In the genomic region with DNA sequence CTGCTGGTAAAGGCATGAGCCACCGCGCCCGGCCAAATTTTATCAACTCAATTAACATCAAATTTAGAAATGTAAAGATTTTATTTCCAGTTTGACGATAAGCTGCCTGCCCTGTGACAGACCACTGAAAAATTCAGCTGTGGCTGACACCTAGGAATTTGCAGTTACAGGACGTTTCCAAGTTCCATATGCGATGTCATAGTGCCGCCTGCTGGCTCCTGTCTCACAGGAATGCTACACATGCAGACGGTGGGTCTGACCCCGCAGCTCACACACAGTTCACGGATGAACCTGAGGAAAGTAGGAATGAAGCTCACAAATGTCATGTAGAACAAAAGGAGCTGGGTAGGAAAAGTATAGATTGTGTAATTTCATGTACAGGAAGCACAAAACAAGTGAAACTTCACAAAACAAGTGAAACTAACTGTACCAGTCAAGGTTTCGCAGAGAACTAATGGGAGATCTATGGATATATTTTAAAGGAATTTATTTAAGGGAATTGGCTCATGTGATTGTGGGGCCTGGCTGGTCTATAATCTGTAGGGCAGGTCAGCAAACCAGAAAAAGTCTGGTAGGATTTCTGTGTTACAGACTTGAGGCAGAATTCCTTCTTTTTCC, we compare ENCODE assay signal across 8 cellular contexts. TPM values are rescaled to one million over a fixed set of nuclear protein-coding genes. Genes with fewer than 3 reads are reported as not detected.
DNase-seq lines count a peak whose midpoint lies in the region; ATAC-seq, FAIRE-seq and TF ChIP-seq lines count a peak whose summit lies in the region.

No MANE protein-coding gene starts in this region.

- TF ChIP-seq POLR2A in breast epithelium (IDR thresholded peaks at IDR 0.05), result no peak

- H3K27ac ChIP-seq in WERI-Rb-1 (no peak overlapping the region), breast epithelium (no peak overlapping the region)

- no peaks in the 10 kb centered on the region for H3K36me3 ChIP-seq in WERI-Rb-1
- H3K36me3 ChIP-seq in breast epithelium, result no peaks in the 10 kb centered on the region

- intact Hi-C loops in breast epithelium (cut with DNase I; ENCODE audit: low total_unique reads), result no loop called here

- no peaks in the 10 kb centered on the region for H3K9me3 ChIP-seq in WERI-Rb-1 (ENCODE audit: severe bottlenecking)
- no peaks in the 10 kb centered on the region for H3K9me3 ChIP-seq in breast epithelium

- DNase-seq in GM18507 (ENCODE audit: extremely low spot score, insufficient read length, low read depth) (no peak), NCI-H2227 (lab: John Stamatoyannopoulos, UW; ENCODE audit: unreplicated experiment) (peak; percentile 86), WERI-Rb-1 (peak; percentile 84), breast epithelium (ENCODE audit: low spot score in 2 of 2) (peak; percentile 69 to 77), inferior parietal cortex (ENCODE audit: extremely low spot score) (peak; percentile 90)
- peak; percentile 61 to 70 (median 63) for DNase-seq in stimulated activated CD4-positive, alpha-beta T cell treated with anti-CD3 and anti-CD28 coated beads, Interleukin-12 subunit alpha, Interleukin-12 subunit beta, amount 100 ng/mL, for 48 hours (ENCODE audit: low read depth in 2 of 3, low spot score in 1 of 3)

- H3K27me3 ChIP-seq in WERI-Rb-1 (ENCODE audit: insufficient read depth, low read depth, severe bottlenecking) (no peaks in the 10 kb centered on the region), breast epithelium (no peaks in the 10 kb centered on the region)

- FAIRE-seq in A204.1 (lab: Jason Lieb, UNC) (peak; percentile 92), GM18507 (lab: Jason Lieb, UNC) (peak; percentile 87)

- ATAC-seq in HG02981 (IDR thresholded peaks at IDR 0.05; ENCODE audit: unreplicated experiment), result no peak

- H3K4me3 ChIP-seq in WERI-Rb-1 (ENCODE audit: low read depth, low read length) (no peak overlapping the region), breast epithelium (no peak overlapping the region)

- no peaks in the 10 kb centered on the region for H3K4me1 ChIP-seq in breast epithelium

- TF ChIP-seq CTCF in WERI-Rb-1 (IDR thresholded peaks at IDR 0.05; ENCODE audit: low read depth, low read length), result peak; percentile 93
- TF ChIP-seq CTCF in breast epithelium (IDR thresholded peaks at IDR 0.05), result peak; percentile 43 to 89 (median 87)

RNA-seq across cellular contexts. Expression of a gene that starts 13.2 kb away (rescaled TPM):
- 10 to 100 TPM; 29.6 to 45.6 (median 38.5) TPM for total RNA-seq in breast epithelium

RNA-seq across cellular contexts. Expression of a gene that starts 50.5 kb away (rescaled TPM):
- total RNA-seq in breast epithelium, result 10 to 100 TPM; 38.4 to 57.1 (median 53.7) TPM

RNA-seq across cellular contexts. Expression of a gene that starts 56.6 kb away (rescaled TPM):
- total RNA-seq in breast epithelium, result 10 to 100 TPM; 19.8 to 38.6 (median 23.9) TPM
